18 cellular contexts compared by ENCODE assay signal in the genomic region with DNA sequence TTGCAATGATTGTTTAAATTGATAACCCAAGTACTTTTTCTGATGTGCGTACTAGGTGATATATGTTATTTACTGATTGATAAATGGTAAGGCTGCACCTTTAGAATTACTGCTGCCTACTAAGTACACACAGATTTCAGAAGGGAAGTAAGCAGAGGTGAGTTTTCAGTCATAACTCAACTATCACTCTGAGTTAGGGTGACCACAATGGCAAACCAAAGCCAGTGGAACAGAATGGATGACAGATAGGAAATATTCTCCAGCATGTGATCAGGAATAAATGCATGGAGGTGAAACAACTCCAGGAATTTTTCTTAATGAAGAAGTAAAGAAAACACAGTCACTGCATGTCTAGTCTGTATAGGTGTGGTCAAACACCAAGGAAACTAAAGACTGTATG. TPM values are rescaled to one million over a fixed set of nuclear protein-coding genes. Genes with fewer than 3 reads are reported as not detected.
A peak's percentile ranks its signal among the peaks of the same experiment; 100 is the strongest.
DNase-seq lines count a peak whose midpoint lies in the region; ATAC-seq and TF ChIP-seq lines count a peak whose summit lies in the region.
"Had no signal": no experiment of that assay in that cellular context is flagged by ENCODE, and none has a peak within 500 bp of the region (broad histone marks: within the 10 kb centered on the region; RNA-seq: fewer than 3 reads in every experiment).

No MANE protein-coding gene starts in this region.

- no peak overlapping the region for H3K4me3 ChIP-seq in mucosa of descending colon
- no peak overlapping the region for H3K4me3 ChIP-seq in SJCRH30
- H3K4me3 ChIP-seq in esophagus muscularis mucosa: no peak overlapping the region
- H3K4me3 ChIP-seq: GM23338 had no signal

- 100% methylated on average over 1 of the region's 1 CpG for WGBS in esophagus muscularis mucosa

- H3K36me3 ChIP-seq in mucosa of descending colon (ENCODE audit: low read depth): no peaks in the 10 kb centered on the region
- H3K36me3 ChIP-seq in SJCRH30: no peaks in the 10 kb centered on the region
- H3K36me3 ChIP-seq in esophagus muscularis mucosa: no peaks in the 10 kb centered on the region

- TF ChIP-seq POLR2A in esophagus muscularis mucosa (IDR thresholded peaks at IDR 0.05; ENCODE audit: low read depth): no peak

- ATAC-seq in GM18907 (IDR thresholded peaks at IDR 0.05; ENCODE audit: unreplicated experiment) (peak; percentile 76), GM21526 (IDR thresholded peaks at IDR 0.05; ENCODE audit: low FRiP score, unreplicated experiment) (peak; percentile 73), HG03095 (IDR thresholded peaks at IDR 0.05; ENCODE audit: unreplicated experiment) (peak; percentile 68), mucosa of descending colon (peak; percentile 25)
- ATAC-seq: activated CD4-positive, CD25-positive, alpha-beta regulatory T cell treated with anti-CD3 and anti-CD28 coated beads, Interleukin-2, amount 50 U/mL, for 24 hours; GM23338; T-cell had no signal

- TF ChIP-seq CTCF in mucosa of descending colon (IDR thresholded peaks at IDR 0.05) (no peak), esophagus muscularis mucosa (IDR thresholded peaks at IDR 0.05) (no peak)

- DNase-seq in mucosa of descending colon (no peak), anterior cingulate cortex (lab: John Stamatoyannopoulos, UW) (no peak), SJCRH30 (no peak), esophagus muscularis mucosa (ENCODE audit: extremely low spot score) (no peak)
- DNase-seq: C1 segment of cervical spinal cord; immature natural killer cell; KBM-7; NCI-H1417; NCI-H510A; occipital lobe; stimulated activated naive CD4-positive, alpha-beta T cell treated with Interleukin-2 at 50 U/mL for 16 hours; T-cell had no signal

- H3K4me1 ChIP-seq in mucosa of descending colon (ENCODE audit: low read depth) (peaks cover 20% of the 10 kb centered on the region), SJCRH30 (peaks cover 6% of the 10 kb centered on the region; the same call in 1 of the 2 replicates), esophagus muscularis mucosa (no peaks in the 10 kb centered on the region)

- TF ChIP-seq EP300 in esophagus muscularis mucosa (IDR thresholded peaks at IDR 0.05): no peak

- intact Hi-C loops in mucosa of descending colon (cut with DNase I, micrococcal nuclease) (no loop called here), esophagus muscularis mucosa (cut with DNase I) (no loop called here)

- H3K27ac ChIP-seq in SJCRH30 (no peak overlapping the region), esophagus muscularis mucosa (replicated peaks in 1 of 4) (no peak overlapping the region)

- H3K9me3 ChIP-seq in mucosa of descending colon (no peaks in the 10 kb centered on the region), SJCRH30 (replicated peaks) (no peaks in the 10 kb centered on the region), esophagus muscularis mucosa (no peaks in the 10 kb centered on the region)

- H3K27me3 ChIP-seq in SJCRH30 (no peaks in the 10 kb centered on the region), esophagus muscularis mucosa (peaks cover 0 to 8% (median 0%) of the 10 kb centered on the region in 4 donors)

RNA-seq across cellular contexts. Expression of a gene that starts 7.5 kb away (rescaled TPM):
- total RNA-seq in mucosa of descending colon (under 1 TPM in 2 of 3 donors, not detected in 1; 0.44 to 0.77 TPM), esophagus muscularis mucosa (1 to 10 TPM in 2 of 4 donors, not detected in 2; 1.2 to 1.6 TPM)
- not detected in 2 replicates for total RNA-seq in SJCRH30 (2014; rRNA removed; shearing (Covaris generic))
- total RNA-seq: cerebellum, GM23338 had no signal

Comparison
In these comparisons a context has a peak if more than half of its experiments do, and no peak if none do; other contexts are left out.
1. ATAC-seq: peak in every context shown above with its lines; median percentile 76 in GM18907; 73 in GM21526; 68 in HG03095; 25 in mucosa of descending colon.